Comparison of ENCODE assay signal across 9 cellular contexts in genomic region chr20:34877002-34877264, GRCh38. TPM values are rescaled to one million over a fixed set of nuclear protein-coding genes. Genes with fewer than 3 reads are reported as not detected.
DNase-seq lines count a peak whose midpoint lies in the region; ATAC-seq, FAIRE-seq and TF ChIP-seq lines count a peak whose summit lies in the region.
"Had no signal": no experiment of that assay in that cellular context is flagged by ENCODE, and none has a peak within 500 bp of the region (broad histone marks: within the 10 kb centered on the region; RNA-seq: fewer than 3 reads in every experiment).

No MANE protein-coding gene starts in this region.

- 2 to 4% (median 2%) methylated on average over 12 of the region's 12 CpGs for WGBS in adrenal gland, 4 donors
- 1% methylated on average over 12 of the region's 12 CpGs for WGBS in testis, 2 donors

- H3K4me3 ChIP-seq in adrenal gland (peak overlapping the region; percentile 56 to 86 (median 74)), testis (peak overlapping the region; percentile 81 to 95)

- intact Hi-C loops in activated CD4-positive, alpha-beta T cell treated with anti-CD3 and anti-CD28 coated beads, Interleukin-2, amount 10 ng/mL, durations not matched to agents 24 days and 14 days (cut with micrococcal nuclease) = loop anchor here (5.0 kb wide), 1 partner anchor 885 kb away; the partner anchor contains the start of gene RALY
- intact Hi-C loops in adrenal gland (cut with DNase I) = no loop called here
- intact Hi-C loops in testis (cut with DNase I; ENCODE audit: low total_unique reads) = no loop called here

- no peaks in the 10 kb centered on the region for H3K27me3 Mint-ChIP-seq in activated CD4-positive, alpha-beta T cell treated with anti-CD3 and anti-CD28 coated beads, Interleukin-2, amount 10 ng/mL, durations not matched to agents 24 days and 14 days

- no peaks in the 10 kb centered on the region for H3K9me3 Mint-ChIP-seq in activated CD4-positive, alpha-beta T cell treated with anti-CD3 and anti-CD28 coated beads, Interleukin-2, amount 10 ng/mL, durations not matched to agents 24 days and 14 days

- H3K27ac ChIP-seq in adrenal gland (peak overlapping the region; percentile 87 to 94 (median 87)), testis (peak overlapping the region; percentile 77 to 88)

- H3K27me3 ChIP-seq in adrenal gland (no peaks in the 10 kb centered on the region), testis (no peaks in the 10 kb centered on the region)

- TF ChIP-seq POLR2A in adrenal gland (IDR thresholded peaks at IDR 0.05) (no peak), testis (IDR thresholded peaks at IDR 0.05) (no peak), H54 (IDR thresholded peaks at IDR 0.05; ENCODE audit: low read depth, low read length) (no peak)

- peaks cover 56% of the 10 kb centered on the region for H3K4me1 Mint-ChIP-seq in activated CD4-positive, alpha-beta T cell treated with anti-CD3 and anti-CD28 coated beads, Interleukin-2, amount 10 ng/mL, durations not matched to agents 24 days and 14 days

- FAIRE-seq in H54 (lab: Jason Lieb, UNC) = no peak

- H3K9me3 ChIP-seq in adrenal gland (replicated peaks in 1 of 3) (no peaks in the 10 kb centered on the region), testis (no peaks in the 10 kb centered on the region)

- H3K36me3 ChIP-seq in adrenal gland (replicated peaks in 1 of 2) (no peaks in the 10 kb centered on the region), testis (ENCODE audit: low read depth, missing control alignments) (no peaks in the 10 kb centered on the region)

- TF ChIP-seq CTCF in adrenal gland (IDR thresholded peaks at IDR 0.05) (no peak), testis (IDR thresholded peaks at IDR 0.05) (no peak)

- H3K4me3 Mint-ChIP-seq in activated CD4-positive, alpha-beta T cell treated with anti-CD3 and anti-CD28 coated beads, Interleukin-2, amount 10 ng/mL, durations not matched to agents 24 days and 14 days = peak overlapping the region; percentile 96

- H3K27ac Mint-ChIP-seq in activated CD4-positive, alpha-beta T cell treated with anti-CD3 and anti-CD28 coated beads, Interleukin-2, amount 10 ng/mL, durations not matched to agents 24 days and 14 days = peak overlapping the region; percentile 89

- H3K36me3 Mint-ChIP-seq in activated CD4-positive, alpha-beta T cell treated with anti-CD3 and anti-CD28 coated beads, Interleukin-2, amount 10 ng/mL, durations not matched to agents 24 days and 14 days (ENCODE audit: low read depth) = peaks cover 7% of the 10 kb centered on the region

- H3K4me1 ChIP-seq in adrenal gland (replicated peaks in 1 of 2) = peaks cover 16 to 46% of the 10 kb centered on the region in 2 donors
- peaks cover 22% of the 10 kb centered on the region for H3K4me1 ChIP-seq in testis

- ATAC-seq in left lobe of liver (no peak), HG02623 (IDR thresholded peaks at IDR 0.05; ENCODE audit: unreplicated experiment) (no peak)

- no peak for DNase-seq in activated CD4-positive, alpha-beta T cell treated with anti-CD3 and anti-CD28 coated beads, Interleukin-2, amount 10 ng/mL, durations not matched to agents 24 days and 14 days
- no peak for DNase-seq in activated CD4-positive, alpha-beta T cell treated with anti-CD3 and anti-CD28 coated beads, Interleukin-2, amount 50 U/mL, for 48 hours
- DNase-seq in adrenal gland (peak in 2 of 7 donors; percentile 39 to 58), left lobe of liver (ENCODE audit: low spot score) (peak; percentile 56), testis (no peak), NCI-H1694 (lab: John Stamatoyannopoulos, UW) (no peak), H54 (ENCODE audit: insufficient read length, low spot score) (no peak)
- DNase-seq: islet precursor cell had no signal

RNA-seq across cellular contexts. Expression of gene ACSS2, which starts 0.5 kb away (rescaled TPM):
- 44.8 and 54.4 TPM in 2 replicates for total RNA-seq in activated CD4-positive, alpha-beta T cell treated with anti-CD3 and anti-CD28 coated beads, Interleukin-2, amount 10 ng/mL, durations not matched to agents 24 days and 14 days
- 100 to 1,000 TPM in 6 of 8 donors, 10 to 100 TPM in 2; 81.4 to 353 (median 128) TPM for total RNA-seq in adrenal gland
- 100 to 1,000 TPM; 148 to 386 (median 161) TPM for polyA plus RNA-seq in adrenal gland
- 42.7 TPM for total RNA-seq in left lobe of liver
- total RNA-seq in testis = 10 to 100 TPM; 58.2 to 63.7 TPM
- polyA plus RNA-seq in testis (ENCODE audit: insufficient read depth, low read depth, low replicate concordance) = 39.7 TPM

RNA-seq across cellular contexts. Expression of gene GGT7, which starts 4.3 kb away (rescaled TPM):
- total RNA-seq in activated CD4-positive, alpha-beta T cell treated with anti-CD3 and anti-CD28 coated beads, Interleukin-2, amount 10 ng/mL, durations not matched to agents 24 days and 14 days = 12.8 and 14.8 TPM in 2 replicates
- 10 to 100 TPM in 7 of 8 donors, 1 to 10 TPM in 1; 6.5 to 24.8 (median 15.8) TPM for total RNA-seq in adrenal gland
- polyA plus RNA-seq in adrenal gland = 10 to 100 TPM in 2 of 3 donors, 1 to 10 TPM in 1; 5.3 to 27.8 (median 12.2) TPM
- total RNA-seq in left lobe of liver = 9.9 TPM
- total RNA-seq in testis = 10 to 100 TPM; 22.6 to 24.1 TPM
- 13.4 TPM for polyA plus RNA-seq in testis (ENCODE audit: insufficient read depth, low read depth, low replicate concordance)

RNA-seq across cellular contexts. Expression of gene NCOA6, which starts 51.5 kb away (rescaled TPM):
- 25.1 and 26.8 TPM in 2 replicates for total RNA-seq in activated CD4-positive, alpha-beta T cell treated with anti-CD3 and anti-CD28 coated beads, Interleukin-2, amount 10 ng/mL, durations not matched to agents 24 days and 14 days
- total RNA-seq in adrenal gland (10 to 100 TPM; 13.4 to 25.4 (median 19.6) TPM), left lobe of liver (9.4 TPM), testis (10 to 100 TPM; 48.1 to 54.4 TPM)
- polyA plus RNA-seq in adrenal gland (10 to 100 TPM; 31.8 to 58.2 (median 34.0) TPM), testis (ENCODE audit: insufficient read depth, low read depth, low replicate concordance) (45.2 TPM)
